In genomic region chr17:56290486-56291118, GRCh38 we compare ENCODE assay signal across 1 cellular context.
TF ChIP-seq lines count a peak whose summit lies in the region.

No MANE protein-coding gene starts in this region.

TF ChIP-seq in HCT116, 20 proteins besides CTCF, POLR2A, EP300 and RAD21 (continued from another document):
- TF ChIP-seq REST (IDR thresholded peaks at IDR 0.05; ENCODE audit: low read depth): no peak
- TF ChIP-seq ELF1 (IDR thresholded peaks at IDR 0.05; ENCODE audit: borderline replicate concordance, low read depth): no peak
- no peak for TF ChIP-seq ZNF274 (IDR thresholded peaks at IDR 0.05; ENCODE audit: low read depth, low read length)
- TF ChIP-seq, protein P1, sequence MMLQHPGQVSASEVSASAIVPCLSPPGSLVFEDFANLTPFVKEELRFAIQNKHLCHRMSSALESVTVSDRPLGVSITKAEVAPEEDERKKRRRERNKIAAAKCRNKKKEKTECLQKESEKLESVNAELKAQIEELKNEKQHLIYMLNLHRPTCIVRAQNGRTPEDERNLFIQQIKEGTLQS (IDR thresholded peaks at IDR 0.05): no peak
- no peak for TF ChIP-seq POLR2AphosphoS5 (IDR thresholded peaks at IDR 0.05; ENCODE audit: low read depth, low read length)
- no peak for TF ChIP-seq FOSL1 (IDR thresholded peaks at IDR 0.05; ENCODE audit: low read depth)
